16 cellular contexts compared by ENCODE assay signal in the genomic region with DNA sequence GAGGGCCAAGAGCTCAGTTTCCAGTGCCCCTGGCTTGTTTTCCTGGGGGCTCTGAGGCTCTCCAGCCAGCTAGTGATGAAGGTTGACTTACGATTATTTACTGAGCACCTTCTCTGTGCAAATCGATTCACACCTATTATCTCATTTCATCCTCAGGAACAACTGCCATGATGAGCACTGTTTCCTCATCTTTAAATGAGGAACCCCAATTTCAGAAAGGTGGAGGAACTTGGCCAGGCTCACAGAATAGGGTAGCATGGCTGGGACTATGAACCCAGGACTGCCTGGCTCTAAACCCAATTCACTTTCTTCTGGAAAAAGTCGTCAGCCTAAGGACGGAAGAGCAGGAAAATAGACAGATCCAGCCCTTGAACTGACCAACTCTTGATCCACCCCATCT. TPM values are rescaled to one million over a fixed set of nuclear protein-coding genes. Genes with fewer than 3 reads are reported as not detected.
DNase-seq lines count a peak whose midpoint lies in the region; TF ChIP-seq lines count a peak whose summit lies in the region.
"Had no signal": no experiment of that assay in that cellular context is flagged by ENCODE, and none has a peak within 500 bp of the region (broad histone marks: within the 10 kb centered on the region; RNA-seq: fewer than 3 reads in every experiment).

No MANE protein-coding gene starts in this region.

- no peak overlapping the region for H3K9ac ChIP-seq in neuronal stem cell (ENCODE audit: low read depth, low read length, poor library complexity)

- H3K9me3 Mint-ChIP-seq in CD14-positive monocyte: no peaks in the 10 kb centered on the region
- H3K9me3 Mint-ChIP-seq: IgD-negative memory B cell had no signal

- H3K27me3 ChIP-seq in esophagus squamous epithelium (peaks cover 0 to 15% (median 0%) of the 10 kb centered on the region in 4 donors), stomach (peaks cover 0 to 28% (median 4%) of the 10 kb centered on the region in 3 donors), neuronal stem cell (ENCODE audit: control insufficient read depth in 3 of 3, insufficient read depth in 3 of 3, low read depth in 1 of 3, low read length in 3 of 3) (peaks cover 0 to 20% (median 0%) of the 10 kb centered on the region in 3 experiments)

- H4K8ac ChIP-seq in neuronal stem cell (ENCODE audit: low read depth, low read length): no peak overlapping the region

- H3K4me1 ChIP-seq in esophagus squamous epithelium (peaks cover 21 to 30% (median 21%) of the 10 kb centered on the region in 3 donors), stomach (peaks cover 0 to 52% (median 15%) of the 10 kb centered on the region in 4 donors), neuronal stem cell (ENCODE audit: control insufficient read depth in 2 of 2, insufficient read depth in 1 of 2, low read depth in 1 of 2, low read length in 2 of 2) (peaks cover 2 to 5% of the 10 kb centered on the region in 2 donors)
- H3K4me1 ChIP-seq: BE2C, HAP-1 had no signal

- no peak overlapping the region for H3K18ac ChIP-seq in neuronal stem cell (ENCODE audit: low read length)

- intact Hi-C loops in CD14-positive monocyte (cut with micrococcal nuclease) (loop anchor here (5.0 to 10.0 kb wide), 2 partner anchors 48 to 246 kb away; no protein-coding TSS in a partner anchor), esophagus squamous epithelium (cut with DNase I) (loop anchor here (5.0 kb wide), 1 partner anchor 68 kb away; no protein-coding TSS in a partner anchor), stomach (cut with DNase I; ENCODE audit: low total_unique reads) (no loop called here)

- H3K9me3 ChIP-seq in esophagus squamous epithelium (no peaks in the 10 kb centered on the region), stomach (no peaks in the 10 kb centered on the region), neuronal stem cell (replicated peaks in 1 of 2; ENCODE audit: control insufficient read depth in 2 of 2, insufficient read depth in 1 of 2, low read depth in 1 of 2, low read length in 2 of 2) (no peaks in the 10 kb centered on the region)
- H3K9me3 ChIP-seq: BE2C, HAP-1 had no signal

- H2BK120ac ChIP-seq in neuronal stem cell (ENCODE audit: low read depth, low read length): no peak overlapping the region

- no peaks in the 10 kb centered on the region for H3K36me3 Mint-ChIP-seq in CD14-positive monocyte
- H3K36me3 Mint-ChIP-seq: IgD-negative memory B cell had no signal

- H3K36me3 ChIP-seq in esophagus squamous epithelium: no peaks in the 10 kb centered on the region
- no peaks in the 10 kb centered on the region for H3K36me3 ChIP-seq in stomach
- H3K36me3 ChIP-seq in neuronal stem cell (replicated peaks in 1 of 2; ENCODE audit: control insufficient read depth in 2 of 2, insufficient read depth in 2 of 2, low read length in 2 of 2): no peaks in the 10 kb centered on the region
- H3K36me3 ChIP-seq: BE2C, HAP-1 had no signal

- TF ChIP-seq CTCF in CD14-positive monocyte (IDR thresholded peaks at IDR 0.05) (no peak), esophagus squamous epithelium (IDR thresholded peaks at IDR 0.05) (no peak), stomach (IDR thresholded peaks at IDR 0.05) (no peak)

- no peak for DNase-seq in CD14-positive monocyte (ENCODE audit: low spot score)
- DNase-seq in NOMO-1 treated with DMSO at 0.1 percent for 48 hours (lab: John Stamatoyannopoulos, UW; ENCODE audit: unreplicated experiment): peak; percentile 6
- DNase-seq in esophagus squamous epithelium (lab: John Stamatoyannopoulos, UW): no peak
- DNase-seq in stomach: no peak
- DNase-seq in C1 segment of cervical spinal cord (lab: John Stamatoyannopoulos, UW): no peak
- no peak for DNase-seq in NCI-H226
- no peak for DNase-seq in neuronal stem cell (ENCODE audit: low spot score)
- DNase-seq: BE2C, DMS153, EL, NCI-H2227 treated with DMSO at 0.1 percent for 48 hours, NCI-H69, SHP77 treated with DMSO at 0.1 percent for 48 hours, SW 1271 had no signal

- peak overlapping the region; percentile 72 to 98 (median 96) for H3K27ac Mint-ChIP-seq in CD14-positive monocyte
- H3K27ac Mint-ChIP-seq: IgD-negative memory B cell had no signal

- no peak overlapping the region for H3K23ac ChIP-seq in neuronal stem cell (ENCODE audit: low read depth, low read length, poor library complexity)

- H3K4me1 Mint-ChIP-seq in CD14-positive monocyte: peaks cover 92% of the 10 kb centered on the region

- no peak overlapping the region for H3K4me2 ChIP-seq in neuronal stem cell (ENCODE audit: insufficient read depth, low read length, poor library complexity, severe bottlenecking)

- no peak for TF ChIP-seq EP300 in stomach (IDR thresholded peaks at IDR 0.05)

- H2BK5ac ChIP-seq in neuronal stem cell (ENCODE audit: low read length): no peak overlapping the region

- H3K27ac ChIP-seq in esophagus squamous epithelium (peak overlapping the region; percentile 56 to 84 (median 70)), stomach (peak overlapping the region in 3 of 5 donors; percentile 71 to 82 (median 77)), neuronal stem cell (replicated peaks; ENCODE audit: low read length) (no peak overlapping the region)

- WGBS in esophagus squamous epithelium, 2 donors: 59 to 64% methylated on average over 4 of the region's 4 CpGs
- 68 to 80% (median 77%) methylated on average over 4 of the region's 4 CpGs for WGBS in stomach, 5 donors
- no CpG with 5 or more reads among the region's 4 CpGs for WGBS in neuronal stem cell (ENCODE audit: extremely low coverage in 2 of 2, insufficient read length in 2 of 2, insufficient replicate concordance in 1 of 2), 2 donors

- TF ChIP-seq POLR2A in esophagus squamous epithelium (IDR thresholded peaks at IDR 0.05) (no peak), stomach (IDR thresholded peaks at IDR 0.05) (no peak)

- H3K4me3 Mint-ChIP-seq in CD14-positive monocyte: no peak overlapping the region
- H3K4me3 Mint-ChIP-seq: IgD-negative memory B cell had no signal

- no peak overlapping the region for H4K91ac ChIP-seq in neuronal stem cell (ENCODE audit: low read depth, low read length, poor library complexity)

- peaks cover 2 to 7% (median 4%) of the 10 kb centered on the region in 3 donors for H3K27me3 Mint-ChIP-seq in CD14-positive monocyte (ENCODE audit: low read depth in 3 of 3)

- H3K4me3 ChIP-seq in esophagus squamous epithelium (no peak overlapping the region), stomach (no peak overlapping the region), neuronal stem cell (ENCODE audit: low read length in 2 of 2) (no peak overlapping the region)
- H3K4me3 ChIP-seq: HAP-1 had no signal

- H3K14ac ChIP-seq in neuronal stem cell (ENCODE audit: low read length): no peak overlapping the region

- H2BK15ac ChIP-seq in neuronal stem cell (ENCODE audit: low read length): no peak overlapping the region

- H2AFZ ChIP-seq in neuronal stem cell (ENCODE audit: low read length): no peak overlapping the region

- no peak overlapping the region for H2AK5ac ChIP-seq in neuronal stem cell (ENCODE audit: low read depth, low read length)

- no peak overlapping the region for H3K4ac ChIP-seq in neuronal stem cell (ENCODE audit: low read length)

- no peaks in the 10 kb centered on the region for H3K79me1 ChIP-seq in neuronal stem cell (ENCODE audit: low read depth, low read length)

- no peak overlapping the region for H2BK12ac ChIP-seq in neuronal stem cell (ENCODE audit: low read length)

RNA-seq across cellular contexts. Expression of gene BPI, which starts 3.5 kb away (rescaled TPM):
- polyA plus RNA-seq in CD14-positive monocyte (1 to 10 TPM; 8.7 to 9.0 TPM), stomach (under 1 TPM in 2 of 3 donors, not detected in 1; 0.13 to 0.44 TPM)
- total RNA-seq in esophagus squamous epithelium (under 1 TPM in 1 of 4 donors, not detected in 3; 0.26 TPM), stomach (1 to 10 TPM in 2 of 5 donors, not detected in 3; 1.3 to 4.8 TPM)
- not detected for polyA plus RNA-seq in neuronal stem cell (2013, experiment 1 of 2)
- not detected for polyA plus RNA-seq in neuronal stem cell (2013, experiment 2 of 2)
- polyA plus RNA-seq: IgD-negative memory B cell had no signal

RNA-seq across cellular contexts. Expression of gene KIAA1755, which starts 39.9 kb away (rescaled TPM):
- polyA plus RNA-seq in CD14-positive monocyte (not detected), stomach (1 to 10 TPM; 2.4 to 3.6 (median 3.3) TPM)
- total RNA-seq in esophagus squamous epithelium (1 to 10 TPM in 1 of 4 donors, under 1 TPM in 3; 0.12 to 3.4 (median 0.39) TPM), stomach (1 to 10 TPM in 4 of 5 donors, not detected in 1; 1.2 to 9.4 (median 2.4) TPM)
- polyA plus RNA-seq in neuronal stem cell (2013, experiment 1 of 2): 0.33 TPM
- polyA plus RNA-seq in neuronal stem cell (2013, experiment 2 of 2): 0.21 TPM
- polyA plus RNA-seq: IgD-negative memory B cell had no signal

RNA-seq across cellular contexts. Expression of gene LBP, which starts 45.8 kb away (rescaled TPM):
- polyA plus RNA-seq in CD14-positive monocyte (not detected), stomach (1 to 10 TPM in 1 of 3 donors, under 1 TPM in 1, not detected in 1; 0.08 to 2.4 TPM)
- total RNA-seq in esophagus squamous epithelium (under 1 TPM in 1 of 4 donors, not detected in 3; 0.18 TPM), stomach (not detected)
- 0.04 TPM for polyA plus RNA-seq in neuronal stem cell (2013, experiment 1 of 2)
- 0.03 TPM for polyA plus RNA-seq in neuronal stem cell (2013, experiment 2 of 2)
- polyA plus RNA-seq: IgD-negative memory B cell had no signal
